ENCODE assay signal across 24 cellular contexts in the genomic region with DNA sequence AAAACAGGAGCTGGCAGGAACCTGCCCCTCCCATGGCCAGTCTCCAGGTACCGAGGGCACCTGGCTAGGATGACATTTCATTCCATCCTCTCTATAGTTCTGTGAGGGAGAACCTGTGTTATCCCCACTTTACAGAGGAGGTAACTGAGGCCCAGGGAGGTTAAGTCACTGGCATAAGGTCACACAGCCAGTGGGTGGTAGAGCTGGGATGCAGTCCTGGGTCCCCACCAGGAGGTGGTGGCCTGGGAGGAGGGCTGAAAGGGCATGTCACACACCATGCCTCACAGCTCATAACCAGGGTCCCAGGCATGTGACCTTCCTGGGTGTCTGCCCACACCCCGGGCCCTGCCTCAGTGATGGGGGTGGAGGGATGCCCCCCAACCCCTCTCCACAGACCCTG.
DNase-seq lines count a peak whose midpoint lies in the region; ATAC-seq, FAIRE-seq and TF ChIP-seq lines count a peak whose summit lies in the region.
"Had no signal": no experiment of that assay in that cellular context is flagged by ENCODE, and none has a peak within 500 bp of the region (broad histone marks: within the 10 kb centered on the region; RNA-seq: fewer than 3 reads in every experiment).

No MANE protein-coding gene starts in this region.

- H3K4me1 ChIP-seq in K562 (replicated peaks in 1 of 2; ENCODE audit: control insufficient read depth in 2 of 2, insufficient read depth in 2 of 2, low read length in 2 of 2) (peaks cover 7 to 32% of the 10 kb centered on the region in 2 experiments), hepatocyte (ENCODE audit: insufficient read depth) (peaks cover 25% of the 10 kb centered on the region)

- CTCF ChIA-PET in activated CD8-positive, alpha-beta T cell treated with anti-CD3 and anti-CD28 coated beads for 36 hours (lab: Charles Lee): interaction anchor here (1.0 to 1.8 kb wide), 3 partner anchors 8 to 45 kb away, joined by 3 to 5 read pairs (median 4); no protein-coding TSS in a partner anchor
- CTCF ChIA-PET in activated CD8-positive, alpha-beta T cell treated with anti-CD3 and anti-CD28 coated beads, Interleukin-2, amount 10 ng/mL, durations not matched to agents 7 days and 5 days (lab: Charles Lee): interaction anchor here (1.2 kb wide), 1 partner anchor 9 kb away, joined by 4 read pairs; no protein-coding TSS in a partner anchor
- CTCF ChIA-PET in K562 (lab: Yijun Ruan, JAX; ENCODE audit: low intra/inter-chr PET ratio): no interaction called here

- H3K4me1 Mint-ChIP-seq in activated CD8-positive, alpha-beta T cell treated with anti-CD3 and anti-CD28 coated beads for 36 hours (ENCODE audit: low read depth): no peaks in the 10 kb centered on the region
- peaks cover 7% of the 10 kb centered on the region for H3K4me1 Mint-ChIP-seq in activated CD8-positive, alpha-beta T cell treated with anti-CD3 and anti-CD28 coated beads, Interleukin-2, amount 10 ng/mL, durations not matched to agents 7 days and 5 days (ENCODE audit: low read depth)
- H3K4me1 Mint-ChIP-seq in nephron (peaks cover 18% of the 10 kb centered on the region), type B pancreatic cell (ENCODE audit: unreplicated experiment) (peaks cover 25% of the 10 kb centered on the region)

- H3K9me1 ChIP-seq in K562 (ENCODE audit: control insufficient read depth, insufficient read depth, low read length): no peaks in the 10 kb centered on the region

- peaks cover 10% of the 10 kb centered on the region; the same call in 2 of the 3 replicates for H3K79me2 ChIP-seq in K562 (ENCODE audit: control insufficient read depth, insufficient read depth, low read length)
- H3K79me2 ChIP-seq in hepatocyte: peaks cover 58% of the 10 kb centered on the region

- BruUV-seq in K562 (replicated peaks; lab: Mats Ljungman, UMichigan): no TSS peak

- H3K4me3 Mint-ChIP-seq in activated CD8-positive, alpha-beta T cell treated with anti-CD3 and anti-CD28 coated beads for 36 hours: no peak overlapping the region
- no peak overlapping the region for H3K4me3 Mint-ChIP-seq in activated CD8-positive, alpha-beta T cell treated with anti-CD3 and anti-CD28 coated beads, Interleukin-2, amount 10 ng/mL, durations not matched to agents 7 days and 5 days
- H3K4me3 Mint-ChIP-seq in nephron (no peak overlapping the region), type B pancreatic cell (no peak overlapping the region)
- H3K4me3 Mint-ChIP-seq: activated naive CD4-positive, alpha-beta T cell treated with anti-CD3 and anti-CD28 coated beads for 36 hours; endodermal cell; natural killer cell treated with Interleukin-12 subunit alpha and Interleukin-12 subunit beta and Interleukin-15 and Interleukin-18, amount 100 ng/mL, for 72 hours had no signal

- DNase-seq in activated CD8-positive, alpha-beta T cell treated with anti-CD3 and anti-CD28 coated beads for 36 hours: no peak
- DNase-seq in activated CD8-positive, alpha-beta T cell treated with anti-CD3 and anti-CD28 coated beads, Interleukin-2, amount 10 ng/mL, durations not matched to agents 7 days and 5 days: no peak
- DNase-seq in K562 (ENCODE audit: extremely low read depth in 1 of 4, low spot score in 3 of 4): no peak
- DNase-seq in type B pancreatic cell (ENCODE audit: extremely low spot score, unreplicated experiment): no peak
- no peak for DNase-seq in GM13977 (ENCODE audit: low spot score)
- DNase-seq in head of caudate nucleus: no peak
- no peak for DNase-seq in hepatocyte (ENCODE audit: low spot score)
- DNase-seq: activated naive CD4-positive, alpha-beta T cell treated with anti-CD3 and anti-CD28 coated beads for 36 hours; Calu3; endodermal cell; hippocampal formation; mesendoderm; NCI-H1417 treated with DMSO at 0.1 percent for 48 hours; NCI-H524 treated with DMSO at 0.1 percent for 48 hours; stimulated activated CD4-positive, alpha-beta T cell treated with anti-CD3 and anti-CD28 coated beads, Interleukin-12 subunit alpha, Interleukin-12 subunit beta, amount 100 ng/mL, for 4 hours; SW 1271 had no signal

- no peak for TF ChIP-seq RAD21 in K562 (CRISPR knock-in tag; conservative IDR thresholded peaks at IDR 0.05 in 1 of 2, IDR thresholded peaks at IDR 0.05 in 1 of 2)

- H3K4me3 ChIP-seq in K562: no peak overlapping the region
- H3K4me3 ChIP-seq in hepatocyte: no peak overlapping the region

- H3K27ac ChIP-seq in K562 (ENCODE audit: extremely low read depth, low read depth, low read length): no peak overlapping the region
- H3K27ac ChIP-seq in hepatocyte: no peak overlapping the region
- H3K27ac ChIP-seq: 22Rv1 had no signal

- H3K27ac Mint-ChIP-seq in activated CD8-positive, alpha-beta T cell treated with anti-CD3 and anti-CD28 coated beads for 36 hours: no peak overlapping the region
- H3K27ac Mint-ChIP-seq in activated CD8-positive, alpha-beta T cell treated with anti-CD3 and anti-CD28 coated beads, Interleukin-2, amount 10 ng/mL, durations not matched to agents 7 days and 5 days: no peak overlapping the region
- H3K27ac Mint-ChIP-seq in nephron (peak overlapping the region in 2 of 3 experiments; percentile 77 to 93), type B pancreatic cell (peak overlapping the region; percentile 78)
- H3K27ac Mint-ChIP-seq: activated naive CD4-positive, alpha-beta T cell treated with anti-CD3 and anti-CD28 coated beads for 36 hours; endodermal cell; natural killer cell treated with Interleukin-12 subunit alpha and Interleukin-12 subunit beta and Interleukin-15 and Interleukin-18, amount 100 ng/mL, for 72 hours; progenitor cell of endocrine pancreas had no signal

- H4K20me1 ChIP-seq in K562 (replicated peaks; ENCODE audit: control insufficient read depth, insufficient read depth, low read length) (no peaks in the 10 kb centered on the region), hepatocyte (ENCODE audit: insufficient read depth, poor library complexity, severe bottlenecking) (peaks cover 49% of the 10 kb centered on the region)

- H3K9me3 ChIP-seq in K562 (replicated peaks; ENCODE audit: control insufficient read depth, insufficient read depth, low read depth, low read length) (no peaks in the 10 kb centered on the region), hepatocyte (ENCODE audit: low read depth) (no peaks in the 10 kb centered on the region)

- POLR2A ChIA-PET in activated CD8-positive, alpha-beta T cell treated with anti-CD3 and anti-CD28 coated beads for 36 hours (lab: Charles Lee): no interaction called here
- POLR2A ChIA-PET in activated CD8-positive, alpha-beta T cell treated with anti-CD3 and anti-CD28 coated beads, Interleukin-2, amount 10 ng/mL, durations not matched to agents 7 days and 5 days (lab: Charles Lee): interaction anchor here (0.9 kb wide), 1 partner anchor 8 kb away, joined by 3 read pairs; no protein-coding TSS in a partner anchor
- POLR2A ChIA-PET in K562 (lab: Yijun Ruan, JAX): interaction anchor here (0.6 kb wide), 2 partner anchors 9 to 30 kb away, joined by 3 read pairs; no protein-coding TSS in a partner anchor

- TF ChIP-seq POLR2A in K562 (conservative IDR thresholded peaks at IDR 0.05): no peak

- TF ChIP-seq EP300 in K562 (IDR thresholded peaks at IDR 0.05; ENCODE audit: low read length): no peak

- peaks cover 26% of the 10 kb centered on the region; the same call in 2 of the 3 replicates for H3K36me3 ChIP-seq in K562 (ENCODE audit: control insufficient read depth, insufficient read depth, low read length)
- no peaks in the 10 kb centered on the region for H3K36me3 ChIP-seq in hepatocyte (replicated peaks; ENCODE audit: insufficient read depth, low read depth)

- WGBS in K562 (ENCODE audit: insufficient coverage, low coverage, missing lambda C conversion rate): 89% methylated on average over 2 of the region's 2 CpGs
- 100% methylated on average over 2 of the region's 2 CpGs for WGBS in hepatocyte (ENCODE audit: low lambda C conversion rate, missing lambda C conversion rate)

- no peaks in the 10 kb centered on the region for H3K27me3 Mint-ChIP-seq in activated CD8-positive, alpha-beta T cell treated with anti-CD3 and anti-CD28 coated beads for 36 hours
- H3K27me3 Mint-ChIP-seq in activated CD8-positive, alpha-beta T cell treated with anti-CD3 and anti-CD28 coated beads, Interleukin-2, amount 10 ng/mL, durations not matched to agents 7 days and 5 days (ENCODE audit: low read depth): no peaks in the 10 kb centered on the region
- H3K27me3 Mint-ChIP-seq in nephron (ENCODE audit: low read depth) (no peaks in the 10 kb centered on the region), type B pancreatic cell (no peaks in the 10 kb centered on the region)
- H3K27me3 Mint-ChIP-seq: natural killer cell treated with Interleukin-12 subunit alpha and Interleukin-12 subunit beta and Interleukin-15 and Interleukin-18, amount 100 ng/mL, for 72 hours; progenitor cell of endocrine pancreas had no signal

- no peaks in the 10 kb centered on the region for H3K9me3 Mint-ChIP-seq in activated CD8-positive, alpha-beta T cell treated with anti-CD3 and anti-CD28 coated beads for 36 hours
- H3K9me3 Mint-ChIP-seq in activated CD8-positive, alpha-beta T cell treated with anti-CD3 and anti-CD28 coated beads, Interleukin-2, amount 10 ng/mL, durations not matched to agents 7 days and 5 days (ENCODE audit: insufficient read depth): no peaks in the 10 kb centered on the region
- H3K9me3 Mint-ChIP-seq in nephron (no peaks in the 10 kb centered on the region), type B pancreatic cell (no peaks in the 10 kb centered on the region)
- H3K9me3 Mint-ChIP-seq: activated naive CD4-positive, alpha-beta T cell treated with anti-CD3 and anti-CD28 coated beads for 36 hours; endodermal cell; natural killer cell treated with Interleukin-12 subunit alpha and Interleukin-12 subunit beta and Interleukin-15 and Interleukin-18, amount 100 ng/mL, for 72 hours had no signal

- FAIRE-seq in K562 (lab: Jason Lieb, UNC): no peak
- FAIRE-seq: colon, HTR-8/SVneo, islet of Langerhans, TTC549 had no signal

- H3K27me3 ChIP-seq in K562 (ENCODE audit: control insufficient read depth in 2 of 2, insufficient read depth in 2 of 2, low read length in 2 of 2) (no peaks in the 10 kb centered on the region), hepatocyte (no peaks in the 10 kb centered on the region)

- no peak for TF ChIP-seq CTCF in activated CD8-positive, alpha-beta T cell treated with anti-CD3 and anti-CD28 coated beads for 36 hours (IDR thresholded peaks at IDR 0.05)
- TF ChIP-seq CTCF in K562 (IDR thresholded peaks at IDR 0.05 in 2 of 3, conservative IDR thresholded peaks at IDR 0.05 in 1 of 3; ENCODE audit: insufficient read depth in 2 of 3, low read depth in 1 of 3, low read length in 3 of 3) (no peak), nephron (IDR thresholded peaks at IDR 0.05; ENCODE audit: unreplicated experiment in 3 of 3) (no peak), type B pancreatic cell (conservative IDR thresholded peaks at IDR 0.05) (no peak), GM13977 (IDR thresholded peaks at IDR 0.05; ENCODE audit: extremely low read depth, insufficient read depth, missing control alignments) (no peak), hepatocyte (IDR thresholded peaks at IDR 0.05; ENCODE audit: poor library complexity) (no peak)

- H2AFZ ChIP-seq in K562 (ENCODE audit: low read depth, low read length): no peak overlapping the region
- H2AFZ ChIP-seq in hepatocyte: no peak overlapping the region

- ATAC-seq in activated CD8-positive, alpha-beta T cell treated with anti-CD3 and anti-CD28 coated beads for 36 hours: peak; percentile 39
- ATAC-seq in activated CD8-positive, alpha-beta T cell treated with anti-CD3 and anti-CD28 coated beads, Interleukin-2, amount 10 ng/mL, durations not matched to agents 7 days and 5 days: no peak
- ATAC-seq in K562: no peak

- no peaks in the 10 kb centered on the region for H3K36me3 Mint-ChIP-seq in activated CD8-positive, alpha-beta T cell treated with anti-CD3 and anti-CD28 coated beads for 36 hours (ENCODE audit: low read depth)
- peaks cover 19% of the 10 kb centered on the region for H3K36me3 Mint-ChIP-seq in activated CD8-positive, alpha-beta T cell treated with anti-CD3 and anti-CD28 coated beads, Interleukin-2, amount 10 ng/mL, durations not matched to agents 7 days and 5 days (ENCODE audit: low read depth)
- H3K36me3 Mint-ChIP-seq in nephron (ENCODE audit: low read depth): peaks cover 4% of the 10 kb centered on the region
- no peaks in the 10 kb centered on the region for H3K36me3 Mint-ChIP-seq in type B pancreatic cell
- H3K36me3 Mint-ChIP-seq: natural killer cell treated with Interleukin-12 subunit alpha and Interleukin-12 subunit beta and Interleukin-15 and Interleukin-18, amount 100 ng/mL, for 72 hours had no signal

- in situ Hi-C loops in K562 (cut with MboI): no loop called here
- in situ Hi-C loops in GM13977 (cut with MboI; ENCODE audit: low pct_unique_long_range_greater_than_20kb, low sequenced_read_pairs, unreplicated experiment): no loop called here

- intact Hi-C loops in activated CD8-positive, alpha-beta T cell treated with anti-CD3 and anti-CD28 coated beads for 36 hours (cut with micrococcal nuclease): no loop called here
- intact Hi-C loops in K562 (cut with micrococcal nuclease): no loop called here
- intact Hi-C loops in head of caudate nucleus (cut with DNase I): no loop called here

- no peaks in the 10 kb centered on the region for H3K9me2 ChIP-seq in hepatocyte (replicated peaks; ENCODE audit: insufficient read depth)

- 0 out of 4 replicates have a peak overlapping the region, but pooled peaks of 1 of the 2 experiments have one; percentile 12 for H3K9ac ChIP-seq in K562 (ENCODE audit: insufficient read depth in 1 of 2, low read depth in 2 of 2, low read length in 2 of 2)

- H3K4me2 ChIP-seq in K562 (ENCODE audit: insufficient read depth, low read length): no peak overlapping the region
- H3K4me2 ChIP-seq in hepatocyte: no peak overlapping the region

Comparison
In these comparisons a context has a peak if more than half of its experiments do, and no peak if none do; other contexts are left out.
1. H3K27ac Mint-ChIP-seq: peak in nephron (2 of 3) and type B pancreatic cell (single experiment); none in activated CD8-positive, alpha-beta T cell treated with anti-CD3 and anti-CD28 coated beads for 36 hours (single experiment) and activated CD8-positive, alpha-beta T cell treated with anti-CD3 and anti-CD28 coated beads, Interleukin-2, amount 10 ng/mL, durations not matched to agents 7 days and 5 days (single experiment).